Comparison of ENCODE assay signal across 1 cellular context in genomic region chr19:3774621-3775373, GRCh38.
TF ChIP-seq lines count a peak whose summit lies in the region.

No MANE protein-coding gene starts in this region.

TF ChIP-seq in HepG2, 621 proteins besides CTCF, POLR2A, EP300 and RAD21:
- TF ChIP-seq ARNT (IDR thresholded peaks at IDR 0.05): no peak
- TF ChIP-seq TSC22D2 (CRISPR knock-in tag; IDR thresholded peaks at IDR 0.05; ENCODE audit: borderline replicate concordance): no peak
- TF ChIP-seq ZNF724P (CRISPR knock-in tag; IDR thresholded peaks at IDR 0.05; ENCODE audit: borderline replicate concordance): no peak
- no peak for TF ChIP-seq ZC3H13 (CRISPR knock-in tag; IDR thresholded peaks at IDR 0.05)
- TF ChIP-seq TCF12 (IDR thresholded peaks at IDR 0.05): no peak
- TF ChIP-seq TCF12 (CRISPR knock-in tag; IDR thresholded peaks at IDR 0.05): no peak
- TF ChIP-seq POLR2G (IDR thresholded peaks at IDR 0.05; ENCODE audit: low read depth, low read length): no peak
- TF ChIP-seq ZBTB7B (CRISPR knock-in tag; IDR thresholded peaks at IDR 0.05): no peak
- TF ChIP-seq ZFP90 (CRISPR knock-in tag; IDR thresholded peaks at IDR 0.05; ENCODE audit: borderline replicate concordance): no peak
- no peak for TF ChIP-seq GLI4 (CRISPR knock-in tag; IDR thresholded peaks at IDR 0.05; ENCODE audit: borderline replicate concordance)
- no peak for TF ChIP-seq ZNF704 (CRISPR knock-in tag; IDR thresholded peaks at IDR 0.05; ENCODE audit: borderline replicate concordance)
- no peak for TF ChIP-seq PCBP2 (optimal IDR thresholded peaks at IDR 0.05; ENCODE audit: low read depth, low read length, poor library complexity, severe bottlenecking)
- TF ChIP-seq DNMT1 (CRISPR knock-in tag; IDR thresholded peaks at IDR 0.05): no peak
- no peak for TF ChIP-seq MEF2D (CRISPR knock-in tag; IDR thresholded peaks at IDR 0.05)
- no peak for TF ChIP-seq ZEB1 (IDR thresholded peaks at IDR 0.05; ENCODE audit: insufficient replicate concordance, low read depth)
- no peak for TF ChIP-seq ZNF747 (CRISPR knock-in tag; IDR thresholded peaks at IDR 0.05; ENCODE audit: borderline replicate concordance)
